ENCODE assay signal across 8 cellular contexts in genomic region chr2:9423922-9424272, GRCh38. TPM values are rescaled to one million over a fixed set of nuclear protein-coding genes. Genes with fewer than 3 reads are reported as not detected.
A peak's percentile ranks its signal among the peaks of the same experiment; 100 is the strongest.
DNase-seq lines count a peak whose midpoint lies in the region; ATAC-seq and TF ChIP-seq lines count a peak whose summit lies in the region.

No MANE protein-coding gene starts in this region.

- ATAC-seq in HG03064 (IDR thresholded peaks at IDR 0.05; ENCODE audit: low read depth, unreplicated experiment) (peak; percentile 2), GM19397 (IDR thresholded peaks at IDR 0.05; ENCODE audit: unreplicated experiment) (no peak)

- TF ChIP-seq CTCF in VCaP (conservative IDR thresholded peaks at IDR 0.05) (no peak), fibroblast of lung (conservative IDR thresholded peaks at IDR 0.05 in 1 of 2, IDR thresholded peaks at IDR 0.05 in 1 of 2; ENCODE audit: low read depth in 1 of 2, low read length in 2 of 2) (no peak)

- peak overlapping the region; percentile 97 for H3K4me2 ChIP-seq in fibroblast of lung (ENCODE audit: extremely low read depth, insufficient read depth, low read length)

- H3K79me2 ChIP-seq in fibroblast of lung (ENCODE audit: control insufficient read depth, insufficient read depth, low read length): peaks cover 59% of the 10 kb centered on the region

- H3K9me3 ChIP-seq in fibroblast of lung (ENCODE audit: control insufficient read depth, insufficient read depth, low read depth, low read length): no peaks in the 10 kb centered on the region

- peaks cover 5% of the 10 kb centered on the region for H3K4me1 ChIP-seq in fibroblast of lung (ENCODE audit: control insufficient read depth, extremely low read depth, insufficient read depth, low read length)

- H3K36me3 ChIP-seq in fibroblast of lung (ENCODE audit: control insufficient read depth, insufficient read depth, low read length): no peaks in the 10 kb centered on the region

- H3K27ac ChIP-seq in VCaP: peak overlapping the region; percentile 85
- peak overlapping the region; percentile 84 for H3K27ac ChIP-seq in fibroblast of lung (ENCODE audit: insufficient read depth, low read length)

- DNase-seq in activated gamma-delta T cell treated with Interleukin-2 at 50 U/mL for 16 hours: peak; percentile 15
- DNase-seq in activated gamma-delta T cell (lab: John Stamatoyannopoulos, UW): no peak
- peak; percentile 28 to 38 for DNase-seq in fibroblast of lung (ENCODE audit: low read depth in 2 of 2)
- peak; percentile 32 for DNase-seq in renal cortical epithelial cell (ENCODE audit: low read depth)
- no peak for DNase-seq in hippocampal formation (lab: John Stamatoyannopoulos, UW)

- H3K4me3 ChIP-seq in fibroblast of lung (replicated peaks in 1 of 4; ENCODE audit: control extremely low read depth in 1 of 4, insufficient read depth in 1 of 4, low read depth in 3 of 4, low read length in 4 of 4): peak overlapping the region; percentile 67 to 95 (median 78)

- peak overlapping the region; percentile 81 for H3K9ac ChIP-seq in fibroblast of lung (ENCODE audit: insufficient read depth, low read length)

- no peaks in the 10 kb centered on the region for H4K20me1 ChIP-seq in fibroblast of lung (ENCODE audit: control insufficient read depth, extremely low read depth, insufficient read depth, low read length)

- no peaks in the 10 kb centered on the region for H3K27me3 ChIP-seq in fibroblast of lung (ENCODE audit: control insufficient read depth, insufficient read depth, low read length)

- H2AFZ ChIP-seq in fibroblast of lung (ENCODE audit: low read length): peak overlapping the region; percentile 97

RNA-seq across cellular contexts. Expression of gene CPSF3, which starts 0.4 kb away (rescaled TPM):
- total RNA-seq in fibroblast of lung (46.2 and 53.0 TPM in 2 replicates), renal cortical epithelial cell (99.7 and 103 TPM in 2 replicates)
- 48.6 and 54.1 TPM in 2 replicates for polyA plus RNA-seq in fibroblast of lung
- polyA plus RNA-seq in fibroblast of lung (2012): 38.9 and 49.5 TPM in 2 replicates
- polyA minus RNA-seq in fibroblast of lung (ENCODE audit: low replicate concordance): 10.1 and 21.8 TPM in 2 replicates

RNA-seq across cellular contexts. Expression of gene ITGB1BP1, which starts 0.6 kb away (rescaled TPM):
- 44.4 and 44.6 TPM in 2 replicates for total RNA-seq in fibroblast of lung
- polyA plus RNA-seq in fibroblast of lung: 107 and 131 TPM in 2 replicates
- 211 and 219 TPM in 2 replicates for polyA plus RNA-seq in fibroblast of lung (2012)
- polyA minus RNA-seq in fibroblast of lung (ENCODE audit: low replicate concordance): 20.5 and 24.2 TPM in 2 replicates
- total RNA-seq in renal cortical epithelial cell: 49.5 and 56.8 TPM in 2 replicates

RNA-seq across cellular contexts. Expression of gene IAH1, which starts 50.5 kb away (rescaled TPM):
- 84.7 and 92.5 TPM in 2 replicates for total RNA-seq in fibroblast of lung
- 119 and 127 TPM in 2 replicates for polyA plus RNA-seq in fibroblast of lung
- 105 and 106 TPM in 2 replicates for polyA plus RNA-seq in fibroblast of lung (2012)
- polyA minus RNA-seq in fibroblast of lung (ENCODE audit: low replicate concordance): 48.0 and 52.6 TPM in 2 replicates
- total RNA-seq in renal cortical epithelial cell: 47.7 and 86.1 TPM in 2 replicates

Comparison
In these comparisons a context has a peak if more than half of its experiments do, and no peak if none do; other contexts are left out.
1. DNase-seq: peak in activated gamma-delta T cell treated with Interleukin-2 at 50 U/mL for 16 hours (single experiment), fibroblast of lung (2 of 2) and renal cortical epithelial cell (single experiment); none in activated gamma-delta T cell (single experiment) and hippocampal formation (0 of 2).